ENCODE assay signal across 8 cellular contexts in genomic region chr2:238263204-238264071, GRCh38. TPM values are rescaled to one million over a fixed set of nuclear protein-coding genes. Genes with fewer than 3 reads are reported as not detected.
DNase-seq lines count a peak whose midpoint lies in the region; ATAC-seq and TF ChIP-seq lines count a peak whose summit lies in the region.

No MANE protein-coding gene starts in this region.

- no peak overlapping the region for H3K9ac ChIP-seq in NT2/D1 (ENCODE audit: insufficient read length, low read depth)

- DNase-seq in CMK (ENCODE audit: low read depth) (peak; percentile 75), NT2/D1 (ENCODE audit: low read depth, low spot score) (peak; percentile 79), epidermal melanocyte (ENCODE audit: insufficient read length, low spot score) (peak; percentile 99), mucosa of descending colon (peak; percentile 91 to 96 (median 94))
- peak; percentile 71 for DNase-seq in activated CD8-positive, alpha-beta memory T cell treated with anti-CD3 and anti-CD28 coated beads, Interleukin-2, amount 50 U/mL, for 4 hours
- DNase-seq in stimulated activated CD8-positive, alpha-beta memory T cell treated with anti-CD3 and anti-CD28 coated beads, Interleukin-4, amount 100 ng/mL, for 48 hours, result peak; percentile 82

- intact Hi-C loops in mucosa of descending colon (cut with DNase I, micrococcal nuclease), result no loop called here

- peak; percentile 64 for TF ChIP-seq CTCF in mucosa of descending colon (IDR thresholded peaks at IDR 0.05)

- peaks cover 14% of the 10 kb centered on the region for H3K4me1 ChIP-seq in NT2/D1 (ENCODE audit: insufficient read depth, insufficient read length)
- H3K4me1 ChIP-seq in mucosa of descending colon (ENCODE audit: low read depth), result peaks cover 14% of the 10 kb centered on the region

- no peaks in the 10 kb centered on the region for H3K27me3 ChIP-seq in NT2/D1 (ENCODE audit: insufficient read depth, insufficient read length)

- H3K9me3 ChIP-seq in NT2/D1 (ENCODE audit: insufficient read depth, low read length) (no peaks in the 10 kb centered on the region), mucosa of descending colon (no peaks in the 10 kb centered on the region)

- H3K36me3 ChIP-seq in NT2/D1 (ENCODE audit: insufficient read depth, insufficient read length, low read length), result peaks cover 39% of the 10 kb centered on the region
- no peaks in the 10 kb centered on the region for H3K36me3 ChIP-seq in mucosa of descending colon (ENCODE audit: low read depth)

- ATAC-seq in HG02798 (IDR thresholded peaks at IDR 0.05; ENCODE audit: poor library complexity, unreplicated experiment), result peak; percentile 50
- peak; percentile 90 for ATAC-seq in mucosa of descending colon
- ATAC-seq in HG03378 (IDR thresholded peaks at IDR 0.05; ENCODE audit: unreplicated experiment), result no peak

- H3K4me3 ChIP-seq in NT2/D1 (ENCODE audit: insufficient read length, low read depth), result no peak overlapping the region
- H3K4me3 ChIP-seq in mucosa of descending colon, result no peak overlapping the region

RNA-seq across cellular contexts. Expression of gene HES6, which starts 23.6 kb away (rescaled TPM):
- total RNA-seq in mucosa of descending colon, result 10 to 100 TPM; 21.9 to 63.5 (median 25.7) TPM

RNA-seq across cellular contexts. Expression of gene PER2, which starts 25.0 kb away (rescaled TPM):
- 10 to 100 TPM; 22.6 to 26.8 (median 22.6) TPM for total RNA-seq in mucosa of descending colon

RNA-seq across cellular contexts. Expression of gene TRAF3IP1, which starts 56.9 kb away (rescaled TPM):
- total RNA-seq in mucosa of descending colon, result 10 to 100 TPM; 13.3 to 37.5 (median 16.3) TPM

RNA-seq across cellular contexts. Expression of gene ILKAP, which starts 59.9 kb away (rescaled TPM):
- total RNA-seq in mucosa of descending colon, result 10 to 100 TPM; 33.2 to 55.7 (median 39.9) TPM
